1 cellular context compared by ENCODE assay signal in the genomic region with DNA sequence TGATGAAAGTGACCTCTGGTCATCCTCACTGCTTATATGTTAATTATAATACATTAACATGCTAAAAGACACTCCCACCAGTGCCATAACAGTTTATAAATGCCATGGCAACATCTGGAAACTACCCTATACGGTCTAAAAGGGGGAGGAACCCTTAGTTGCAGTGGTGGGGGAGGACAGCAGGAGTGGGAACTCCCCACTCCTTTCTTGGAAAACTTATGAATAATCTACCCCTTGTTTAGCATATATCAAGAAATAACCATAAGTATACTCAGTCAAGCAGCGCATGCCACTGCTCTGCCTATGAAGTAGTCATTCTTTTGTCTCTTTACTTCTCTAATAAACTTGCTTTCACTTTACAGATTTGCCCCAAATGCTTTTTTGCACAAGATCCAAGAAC.
TF ChIP-seq lines count a peak whose summit lies in the region.

No MANE protein-coding gene starts in this region.

TF ChIP-seq in H1, 55 proteins besides CTCF, POLR2A, EP300 and RAD21:
- TF ChIP-seq CBX5 (IDR thresholded peaks at IDR 0.05; ENCODE audit: low read depth, low read length) (no peak), ASH2L (IDR thresholded peaks at IDR 0.05; ENCODE audit: low read length) (no peak)
